10 cellular contexts compared by ENCODE assay signal in the genomic region with DNA sequence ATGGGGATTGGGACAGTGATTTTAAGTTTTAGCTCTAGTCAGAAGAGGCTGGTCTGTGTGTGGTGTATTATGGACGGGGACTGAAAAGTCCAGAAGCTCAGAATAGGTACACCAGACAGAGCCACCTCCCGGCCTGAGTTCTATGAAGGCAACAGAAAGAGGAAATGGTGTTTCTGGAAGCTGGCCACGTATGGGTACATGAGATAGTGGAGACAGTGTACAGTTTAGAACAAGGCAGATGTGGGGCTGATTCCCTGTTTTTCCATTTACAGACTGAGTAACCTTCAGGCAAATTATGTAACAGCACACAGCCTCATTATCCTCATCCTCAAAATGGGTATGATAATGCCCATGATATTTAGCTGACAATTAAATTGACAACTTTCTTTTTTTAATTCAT. TPM values are rescaled to one million over a fixed set of nuclear protein-coding genes. Genes with fewer than 3 reads are reported as not detected.
DNase-seq lines count a peak whose midpoint lies in the region; ATAC-seq and TF ChIP-seq lines count a peak whose summit lies in the region.
"Had no signal": no experiment of that assay in that cellular context is flagged by ENCODE, and none has a peak within 500 bp of the region (broad histone marks: within the 10 kb centered on the region; RNA-seq: fewer than 3 reads in every experiment).

No MANE protein-coding gene starts in this region.

- DNase-seq in BE2C (no peak), HL-60 (ENCODE audit: low read depth in 1 of 2, low spot score in 1 of 2) (peak in 1 of 2 experiments; percentile 75), adipocyte (ENCODE audit: low read depth) (no peak), memory B cell (ENCODE audit: low spot score in 2 of 2) (no peak), head of caudate nucleus (no peak), GOT3 (lab: John Stamatoyannopoulos, UW) (no peak), occipital lobe (lab: John Stamatoyannopoulos, UW) (no peak)
- DNase-seq: midbrain had no signal

- no peaks in the 10 kb centered on the region for H3K27me3 Mint-ChIP-seq in memory B cell

- no peaks in the 10 kb centered on the region for H3K9me3 ChIP-seq in BE2C
- no peaks in the 10 kb centered on the region for H3K9me3 ChIP-seq in adipocyte (ENCODE audit: control insufficient read depth, low read length)

- H3K36me3 Mint-ChIP-seq in memory B cell, result peaks cover 11% of the 10 kb centered on the region

- intact Hi-C loops in head of caudate nucleus (cut with DNase I), result no loop called here

- ATAC-seq in memory B cell (ENCODE audit: low read depth), result peak; percentile 66
- ATAC-seq in GM21360 (IDR thresholded peaks at IDR 0.05; ENCODE audit: unreplicated experiment), result no peak

- H3K4me3 Mint-ChIP-seq in memory B cell, result peak overlapping the region; percentile 100

- H3K4me3 ChIP-seq in BE2C (ENCODE audit: low read depth, low read length), result peak overlapping the region; percentile 91; the same call in 1 of the 2 replicates
- peak overlapping the region; percentile 92 for H3K4me3 ChIP-seq in HL-60 (replicated peaks; ENCODE audit: insufficient read depth, low read length)
- peak overlapping the region; percentile 96 for H3K4me3 ChIP-seq in adipocyte (ENCODE audit: low read length)

- H3K4me1 ChIP-seq in BE2C (peaks cover 3% of the 10 kb centered on the region), adipocyte (ENCODE audit: control insufficient read depth, insufficient read depth, low read length) (peaks cover 20% of the 10 kb centered on the region)

- H3K36me3 ChIP-seq in BE2C (peaks cover 12% of the 10 kb centered on the region), adipocyte (ENCODE audit: control insufficient read depth, insufficient read depth, low read length, severe bottlenecking) (peaks cover 24% of the 10 kb centered on the region)

- H3K4me1 Mint-ChIP-seq in memory B cell, result peaks cover 24% of the 10 kb centered on the region

- peak overlapping the region; percentile 85 for H3K9ac ChIP-seq in adipocyte (ENCODE audit: low read length)

- H3K27ac Mint-ChIP-seq in memory B cell, result peak overlapping the region; percentile 23

- no peak for TF ChIP-seq CTCF in BE2C (IDR thresholded peaks at IDR 0.05; ENCODE audit: low read depth, low read length)
- TF ChIP-seq CTCF in HL-60 (IDR thresholded peaks at IDR 0.05; ENCODE audit: insufficient read depth, low read length), result no peak

- H3K27me3 ChIP-seq in BE2C (peaks cover 7% of the 10 kb centered on the region; the same call in 1 of the 2 replicates), HL-60 (ENCODE audit: insufficient read depth, poor library complexity, severe bottlenecking) (no peaks in the 10 kb centered on the region), adipocyte (replicated peaks; ENCODE audit: control insufficient read depth, insufficient read depth, low read length) (peaks cover 2% of the 10 kb centered on the region)

- H3K27ac ChIP-seq in HL-60 (replicated peaks), result no peak overlapping the region

- no peaks in the 10 kb centered on the region for H3K9me3 Mint-ChIP-seq in memory B cell

RNA-seq across cellular contexts. Expression of a gene that starts 1.3 kb away (rescaled TPM):
- polyA plus RNA-seq in BE2C (2012; ENCODE audit: insufficient read depth, insufficient read length, low read depth), result 8.9 TPM
- 8.7 TPM for total RNA-seq in occipital lobe

RNA-seq across cellular contexts. Expression of a gene that starts 40.9 kb away (rescaled TPM):
- polyA plus RNA-seq in BE2C (2012; ENCODE audit: insufficient read depth, insufficient read length, low read depth), result not detected
- total RNA-seq in occipital lobe, result not detected

RNA-seq across cellular contexts. Expression of a gene that starts 57.8 kb away (rescaled TPM):
- not detected for polyA plus RNA-seq in BE2C (2012; ENCODE audit: insufficient read depth, insufficient read length, low read depth)
- not detected for total RNA-seq in occipital lobe
- polyA plus RNA-seq: thymus had no signal
